Comparison of ENCODE assay signal across 12 cellular contexts in the genomic region with DNA sequence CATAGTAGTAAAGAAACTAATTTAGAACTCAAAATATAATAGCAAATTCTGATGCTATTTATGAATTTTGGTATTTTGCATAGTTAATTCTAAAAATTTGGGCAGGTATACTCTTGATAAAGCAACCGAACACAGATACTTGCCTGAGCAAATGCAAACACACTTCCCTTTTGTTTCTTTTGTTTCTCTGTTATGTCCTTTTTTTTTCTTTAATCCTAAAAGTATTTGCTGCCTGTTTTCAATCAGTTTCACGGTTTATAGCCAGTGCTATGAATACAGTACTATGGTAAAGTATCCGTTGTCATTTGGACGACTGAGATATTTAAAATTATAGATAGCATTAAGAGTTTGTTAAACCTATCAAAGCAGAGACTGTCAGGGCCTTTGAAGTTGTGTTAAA. TPM values are rescaled to one million over a fixed set of nuclear protein-coding genes. Genes with fewer than 3 reads are reported as not detected.
DNase-seq lines count a peak whose midpoint lies in the region; ATAC-seq, FAIRE-seq and TF ChIP-seq lines count a peak whose summit lies in the region.
"Had no signal": no experiment of that assay in that cellular context is flagged by ENCODE, and none has a peak within 500 bp of the region (broad histone marks: within the 10 kb centered on the region; RNA-seq: fewer than 3 reads in every experiment).

No MANE protein-coding gene starts in this region.

- no peak for TF ChIP-seq CTCF in A673 (conservative IDR thresholded peaks at IDR 0.05; ENCODE audit: low read depth, low read length)
- TF ChIP-seq CTCF in GM06990 (IDR thresholded peaks at IDR 0.05; ENCODE audit: insufficient read depth, low read length, poor library complexity, severe bottlenecking): no peak
- no peak for TF ChIP-seq CTCF in PC-9 (conservative IDR thresholded peaks at IDR 0.05)
- TF ChIP-seq CTCF in H1 (IDR thresholded peaks at IDR 0.05; ENCODE audit: control extremely low read depth in 1 of 3, insufficient read depth in 1 of 3, low read depth in 1 of 3, low read length in 3 of 3): no peak

- TF ChIP-seq POLR2A in H1 (IDR thresholded peaks at IDR 0.05; ENCODE audit: control extremely low read depth in 1 of 2, low read depth in 2 of 2, low read length in 2 of 2): no peak

- no peak overlapping the region for H2BK15ac ChIP-seq in H1 (ENCODE audit: low read length)

- H3K79me2 ChIP-seq in PC-9 (ENCODE audit: low read depth) (peaks cover 45% of the 10 kb centered on the region), H1 (ENCODE audit: control insufficient read depth in 1 of 2, insufficient read depth in 2 of 2, low read length in 2 of 2) (peaks cover 0 to 47% of the 10 kb centered on the region in 2 experiments; a peak in 3 of 4 replicates)

- peak overlapping the region; percentile 81 for H3K4me3 ChIP-seq in A673 (ENCODE audit: low read depth, low read length, poor library complexity, severe bottlenecking)
- peak overlapping the region; percentile 41; the same call in 1 of the 2 replicates for H3K4me3 ChIP-seq in GM06990 (replicated peaks; ENCODE audit: low read depth, low read length)
- H3K4me3 ChIP-seq in PC-9: no peak overlapping the region; the same call in 1 of the 2 replicates
- H3K4me3 ChIP-seq in H1 (ENCODE audit: extremely low read depth in 1 of 4, insufficient read depth in 2 of 4, low read depth in 3 of 4, low read length in 4 of 4): peak overlapping the region; percentile 2 to 99 (median 6); a peak in 4 of 8 replicates
- H3K4me3 ChIP-seq in CD4-positive, alpha-beta memory T cell (ENCODE audit: low read length in 2 of 2): no peak overlapping the region

- H3F3A ChIP-seq in PC-9 (ENCODE audit: insufficient read depth, low read depth): peaks cover 18% of the 10 kb centered on the region

- POLR2A ChIA-PET in A673 (lab: Charles Lee; ENCODE audit: low non-redundant PET): no interaction called here
- POLR2A ChIA-PET in PC-9 (lab: Charles Lee; ENCODE audit: unreplicated experiment): no interaction called here
- POLR2A ChIA-PET in H1 (lab: Charles Lee; ENCODE audit: partially characterized antibody): interaction anchor here (0.7 kb wide), 1 partner anchor 195 kb away, joined by 3 read pairs; no protein-coding TSS in a partner anchor
- POLR2A ChIA-PET in CD4-positive, alpha-beta memory T cell (lab: Charles Lee; ENCODE audit: partially characterized antibody): no interaction called here

- no peaks in the 10 kb centered on the region for H3K27me3 Mint-ChIP-seq in CD4-positive, alpha-beta memory T cell

- H3K23me2 ChIP-seq in H1 (ENCODE audit: low read depth, low read length): no peaks in the 10 kb centered on the region

- peaks cover 0 to 20% of the 10 kb centered on the region in 2 donors for H3K36me3 Mint-ChIP-seq in CD4-positive, alpha-beta memory T cell

- no peak overlapping the region for H4K91ac ChIP-seq in H1 (replicated peaks; ENCODE audit: insufficient read length, low read length)

- H3K4ac ChIP-seq in H1 (replicated peaks; ENCODE audit: insufficient read length, low read depth, low read length): no peak overlapping the region

- H3K23ac ChIP-seq in H1 (ENCODE audit: insufficient read length): no peak overlapping the region

- H3K18ac ChIP-seq in H1 (ENCODE audit: extremely low read depth, low read length): no peak overlapping the region

- no peak overlapping the region for H3K56ac ChIP-seq in H1 (replicated peaks; ENCODE audit: insufficient read length, low read depth, low read length)

- H3K27me3 ChIP-seq in A673 (replicated peaks; ENCODE audit: insufficient read depth, low read depth, low read length, poor library complexity) (no peaks in the 10 kb centered on the region), GM06990 (replicated peaks; ENCODE audit: control insufficient read depth, insufficient read depth, low read length) (no peaks in the 10 kb centered on the region), PC-9 (ENCODE audit: insufficient read depth, low read depth) (no peaks in the 10 kb centered on the region), H1 (replicated peaks in 1 of 4; ENCODE audit: control insufficient read depth in 3 of 4, extremely low read depth in 1 of 4, insufficient read depth in 3 of 4, low read length in 3 of 4) (no peaks in the 10 kb centered on the region)
- H3K27me3 ChIP-seq in CD4-positive, alpha-beta memory T cell (ENCODE audit: insufficient read depth, low read length): no peaks in the 10 kb centered on the region

- H3K4me1 ChIP-seq in A673 (ENCODE audit: insufficient read depth, low read length, poor library complexity, severe bottlenecking): peaks cover 4% of the 10 kb centered on the region
- peaks cover 20% of the 10 kb centered on the region for H3K4me1 ChIP-seq in PC-9 (replicated peaks; ENCODE audit: insufficient read depth)
- H3K4me1 ChIP-seq in H1 (replicated peaks in 1 of 4; ENCODE audit: control insufficient read depth in 3 of 4, insufficient read depth in 4 of 4, low read length in 3 of 4): peaks cover 0 to 2% (median 0%) of the 10 kb centered on the region in 4 experiments; a peak in 1 of 7 replicates
- H3K4me1 ChIP-seq in CD4-positive, alpha-beta memory T cell (ENCODE audit: insufficient read depth, low read length): peaks cover 27% of the 10 kb centered on the region

- H2BK120ac ChIP-seq in H1 (replicated peaks; ENCODE audit: low read depth, low read length): no peak overlapping the region

- no peak overlapping the region for H4K5ac ChIP-seq in H1 (ENCODE audit: insufficient read length, low read depth, low read length)

- no peak overlapping the region for H2AK5ac ChIP-seq in H1 (ENCODE audit: low read depth, low read length)

- peak overlapping the region in 1 of 8 donors; percentile 38 for H3K4me3 Mint-ChIP-seq in CD4-positive, alpha-beta memory T cell

- H3K27ac ChIP-seq in A673 (ENCODE audit: low read depth, low read length, poor library complexity, severe bottlenecking) (no peak overlapping the region), PC-9 (no peak overlapping the region), H1 (ENCODE audit: low read depth, low read length) (no peak overlapping the region)
- no peak overlapping the region for H3K27ac ChIP-seq in CD4-positive, alpha-beta memory T cell (ENCODE audit: low read depth, low read length)

- no peaks in the 10 kb centered on the region for H3K9me2 ChIP-seq in PC-9 (ENCODE audit: insufficient read depth)

- BruUV-seq in A673 (replicated peaks; lab: Mats Ljungman, UMichigan) (no TSS peak), PC-9 (replicated peaks; lab: Mats Ljungman, UMichigan) (no TSS peak)

- H3K14ac ChIP-seq in H1 (ENCODE audit: insufficient read length): no peak overlapping the region

- no peaks in the 10 kb centered on the region for H3K79me1 ChIP-seq in H1 (ENCODE audit: low read depth, low read length)

- H3K9me3 Mint-ChIP-seq in CD4-positive, alpha-beta memory T cell: no peaks in the 10 kb centered on the region

- no peak for TF ChIP-seq RAD21 in H1 (IDR thresholded peaks at IDR 0.05 in 1 of 2, conservative IDR thresholded peaks at IDR 0.05 in 1 of 2; ENCODE audit: low read depth in 2 of 2, low read length in 2 of 2)

- no peak overlapping the region for H4K8ac ChIP-seq in H1 (ENCODE audit: extremely low read depth, insufficient read depth, low read length)

- intact Hi-C loops in A673 (cut with micrococcal nuclease; ENCODE audit: unreplicated experiment): no loop called here
- intact Hi-C loops in PC-9 (cut with micrococcal nuclease; ENCODE audit: unreplicated experiment): no loop called here
- intact Hi-C loops in CD4-positive, alpha-beta memory T cell (cut with micrococcal nuclease): no loop called here
- intact Hi-C loops in left cardiac atrium (cut with DNase I): no loop called here

- CTCF ChIA-PET in A673 (lab: Charles Lee): no interaction called here
- CTCF ChIA-PET in PC-9 (lab: Charles Lee): no interaction called here
- CTCF ChIA-PET in H1 (lab: Charles Lee; ENCODE audit: partially characterized antibody): no interaction called here
- CTCF ChIA-PET in CD4-positive, alpha-beta memory T cell (lab: Charles Lee; ENCODE audit: partially characterized antibody): interaction anchor here (1.4 kb wide), 1 partner anchor 20 kb away, joined by 5 read pairs; no protein-coding TSS in a partner anchor

- FAIRE-seq in H1 (lab: Jason Lieb, UNC): no peak
- FAIRE-seq: bronchial epithelial cell had no signal

- H4K20me1 ChIP-seq in PC-9 (ENCODE audit: insufficient read depth): peaks cover 17% of the 10 kb centered on the region
- H4K20me1 ChIP-seq in H1 (replicated peaks in 1 of 2; ENCODE audit: control insufficient read depth in 1 of 2, insufficient read depth in 2 of 2, low read length in 2 of 2): no peaks in the 10 kb centered on the region

- ATAC-seq in left cardiac atrium: no peak

- no peak for TF ChIP-seq EP300 in H1 (IDR thresholded peaks at IDR 0.05; ENCODE audit: borderline replicate concordance in 1 of 2, low read depth in 2 of 2, low read length in 2 of 2)

- peaks cover 8% of the 10 kb centered on the region for H3K36me3 ChIP-seq in A673 (ENCODE audit: insufficient read depth, low read length, poor library complexity, severe bottlenecking)
- peaks cover under 1% of the 10 kb centered on the region; the same call in 1 of the 2 replicates for H3K36me3 ChIP-seq in GM06990 (ENCODE audit: control insufficient read depth, insufficient read depth, low read length)
- no peaks in the 10 kb centered on the region for H3K36me3 ChIP-seq in PC-9 (ENCODE audit: low read depth)
- peaks cover 0 to 21% (median 3%) of the 10 kb centered on the region in 4 experiments; a peak in 4 of 8 replicates for H3K36me3 ChIP-seq in H1 (ENCODE audit: control insufficient read depth in 2 of 4, insufficient read depth in 4 of 4, low read length in 3 of 4)
- H3K36me3 ChIP-seq in CD4-positive, alpha-beta memory T cell (ENCODE audit: insufficient read depth, low read length): no peaks in the 10 kb centered on the region

- H3K9me3 ChIP-seq in A673 (ENCODE audit: low read depth, low read length, poor library complexity, severe bottlenecking) (no peaks in the 10 kb centered on the region), PC-9 (ENCODE audit: insufficient read depth, low read depth) (no peaks in the 10 kb centered on the region), H1 (ENCODE audit: insufficient read depth in 2 of 2, low read depth in 1 of 2, low read length in 1 of 2) (no peaks in the 10 kb centered on the region)
- H3K9me3 ChIP-seq in CD4-positive, alpha-beta memory T cell (ENCODE audit: control insufficient read depth in 1 of 2, low read length in 2 of 2): no peaks in the 10 kb centered on the region
- H3K9me3 ChIP-seq: spleen had no signal

- H3K9ac ChIP-seq in H1 (replicated peaks in 1 of 4; ENCODE audit: extremely low read depth in 1 of 4, low read depth in 3 of 4, low read length in 3 of 4): no peak overlapping the region

- H3K4me2 ChIP-seq in PC-9 (peak overlapping the region; percentile 97), H1 (ENCODE audit: insufficient read depth in 1 of 2, low read depth in 2 of 2, low read length in 2 of 2) (peak overlapping the region; percentile 42 to 65; a peak in 2 of 4 replicates)

- H2BK12ac ChIP-seq in H1 (ENCODE audit: low read depth, low read length): no peak overlapping the region

- peak overlapping the region in 3 of 7 donors; percentile 36 to 98 (median 68) for H3K27ac Mint-ChIP-seq in CD4-positive, alpha-beta memory T cell

- no peak overlapping the region for H2BK5ac ChIP-seq in H1 (ENCODE audit: low read depth, low read length)

- DNase-seq in A673 (ENCODE audit: low spot score) (no peak), GM06990 (ENCODE audit: extremely low read depth, insufficient read length) (no peak), PC-9 (no peak), H1 (ENCODE audit: low read depth in 1 of 2, low spot score in 2 of 2) (no peak), ureter (ENCODE audit: low spot score) (no peak), activated gamma-delta T cell (lab: John Stamatoyannopoulos, UW) (no peak), left cardiac atrium (no peak)
- no peak for DNase-seq in CD4-positive, alpha-beta memory T cell
- DNase-seq: NCI-H146, NCI-H774, spleen had no signal

- 75% methylated on average over 4 of the region's 4 CpGs; no CpG with 5 or more reads in 1 of the 2 experiments for WGBS in H1 (ENCODE audit: extremely low coverage in 1 of 2, insufficient coverage in 1 of 2, insufficient read length in 1 of 2, insufficient replicate concordance in 2 of 2, low coverage in 1 of 2, low lambda C conversion rate in 2 of 2, missing lambda C conversion rate in 1 of 2), 2 experiments

- H2BK20ac ChIP-seq in H1 (ENCODE audit: low read length): no peak overlapping the region

- H3K4me1 Mint-ChIP-seq in CD4-positive, alpha-beta memory T cell: peaks cover 6 to 48% (median 11%) of the 10 kb centered on the region in 4 donors

- H2AFZ ChIP-seq in PC-9: no peak overlapping the region
- H2AFZ ChIP-seq in H1 (ENCODE audit: low read length): no peak overlapping the region

RNA-seq across cellular contexts. Expression of gene PHF6, which starts 2.6 kb away (rescaled TPM):
- total RNA-seq in A673 (2021) (53.8 and 54.0 TPM in 2 replicates), PC-9 (2021) (32.8 and 51.3 TPM in 2 replicates), ureter (27.6 TPM), left cardiac atrium (10 to 100 TPM; 11.2 to 11.9 TPM)
- total RNA-seq in H1 (2021; fragmentation: NEBNext Ultra II Directional; extraction: Animal tissue kit (Norgen Biotek cat#: 25700)): 55.1 and 56.7 TPM in 2 replicates
- polyA plus RNA-seq in H1 (2011; rRNA removed): 5.8 and 9.2 TPM in 2 replicates
- polyA plus RNA-seq in H1 (2011; cell fraction: cytosol; rRNA removed): 14.4 TPM
- polyA plus RNA-seq in H1 (2011; cell fraction: nucleus; rRNA removed): 4.8 TPM
- polyA plus RNA-seq in H1 (2012, experiment 1 of 2): 16.2 to 39.1 TPM (median 19.8 TPM) in 4 replicates
- 2.0 TPM for polyA plus RNA-seq in H1 (2012, experiment 2 of 2)
- polyA plus RNA-seq in H1 (2013, experiment 1 of 2): 36.3 TPM
- 36.8 TPM for polyA plus RNA-seq in H1 (2013, experiment 2 of 2)
- polyA minus RNA-seq in H1 (2011; rRNA and poly(A)+ RNA removed): 24.0 and 32.3 TPM in 2 replicates
- 18.6 TPM for polyA minus RNA-seq in H1 (2011; cell fraction: cytosol; rRNA and poly(A)+ RNA removed)
- polyA minus RNA-seq in H1 (2011; cell fraction: nucleus; rRNA and poly(A)+ RNA removed): 19.6 TPM
- 10 to 100 TPM; 23.0 to 23.8 TPM for total RNA-seq in CD4-positive, alpha-beta memory T cell
- polyA plus RNA-seq in CD4-positive, alpha-beta memory T cell: 10 to 100 TPM; 15.7 to 16.9 TPM

Comparison
In these comparisons a context has a peak if more than half of its experiments do, and no peak if none do; other contexts are left out.
1. H3K4me3 ChIP-seq: peak in A673 (single experiment), GM06990 (single experiment) and H1 (4 of 4); none in PC-9 (single experiment) and CD4-positive, alpha-beta memory T cell (0 of 2).